ENCODE assay signal across 20 cellular contexts in genomic region chr5:107951322-107951721, GRCh38.
"Had no signal": no experiment of that assay in that cellular context is flagged by ENCODE, and none has a peak within 500 bp of the region (broad histone marks: within the 10 kb centered on the region; RNA-seq: fewer than 3 reads in every experiment).

No MANE protein-coding gene starts in this region.

- H3K4me3 Mint-ChIP-seq: activated CD4-positive, alpha-beta T cell treated with anti-CD3 and anti-CD28 coated beads, Interleukin-2, amount 10 ng/mL, durations not matched to agents 24 days and 14 days; activated naive CD8-positive, alpha-beta T cell treated with anti-CD3 and anti-CD28 coated beads, Interleukin-2, amount 10 ng/mL, durations not matched to agents 7 days and 5 days; activated T-helper 1 cell treated with anti-CD3 and anti-CD28 coated beads, Interleukin-12 subunit alpha, Interleukin-12 subunit beta, Interleukin-2, Interleukin-4 antibody, amounts not matched to agents 30 ng/mL and 10 ng/mL and 1 ng/mL, durations not matched to agents 14 hours and 24 hours and 36 hours; dendritic cell treated with granulocyte-macrophage colony-stimulating factor and Interleukin-4, amounts not matched to agents 40 ng/mL and 50 ng/mL, for 4 days had no signal

- H3K27me3 ChIP-seq: brain microvascular endothelial cell had no signal

- H3K36me3 ChIP-seq: brain microvascular endothelial cell had no signal

- H3K27ac Mint-ChIP-seq: activated CD4-positive, alpha-beta T cell treated with anti-CD3 and anti-CD28 coated beads, Interleukin-2, amount 10 ng/mL, durations not matched to agents 24 days and 14 days; activated naive CD8-positive, alpha-beta T cell treated with anti-CD3 and anti-CD28 coated beads, Interleukin-2, amount 10 ng/mL, durations not matched to agents 7 days and 5 days; activated T-helper 1 cell treated with anti-CD3 and anti-CD28 coated beads, Interleukin-12 subunit alpha, Interleukin-12 subunit beta, Interleukin-2, Interleukin-4 antibody, amounts not matched to agents 30 ng/mL and 10 ng/mL and 1 ng/mL, durations not matched to agents 14 hours and 24 hours and 36 hours; dendritic cell treated with granulocyte-macrophage colony-stimulating factor and Interleukin-4, amounts not matched to agents 40 ng/mL and 50 ng/mL, for 4 days had no signal

- ATAC-seq: left colon; naive thymus-derived CD4-positive, alpha-beta T cell had no signal

- H3K27me3 Mint-ChIP-seq: activated CD4-positive, alpha-beta T cell treated with anti-CD3 and anti-CD28 coated beads, Interleukin-2, amount 10 ng/mL, durations not matched to agents 24 days and 14 days; activated naive CD8-positive, alpha-beta T cell treated with anti-CD3 and anti-CD28 coated beads, Interleukin-2, amount 10 ng/mL, durations not matched to agents 7 days and 5 days; dendritic cell treated with granulocyte-macrophage colony-stimulating factor and Interleukin-4, amounts not matched to agents 40 ng/mL and 50 ng/mL, for 4 days; naive thymus-derived CD4-positive, alpha-beta T cell had no signal

- H3K27ac ChIP-seq: brain microvascular endothelial cell, epithelial cell of prostate, skin epidermis had no signal

- H3K9me3 Mint-ChIP-seq: dendritic cell treated with granulocyte-macrophage colony-stimulating factor and Interleukin-4, amounts not matched to agents 40 ng/mL and 50 ng/mL, for 4 days had no signal

- H3K4me3 ChIP-seq: skin epidermis had no signal

- DNase-seq: activated CD4-positive, alpha-beta T cell treated with anti-CD3 and anti-CD28 coated beads, Interleukin-2, amount 10 ng/mL, durations not matched to agents 24 days and 14 days; activated CD4-positive, CD25-positive, alpha-beta regulatory T cell; activated naive CD4-positive, alpha-beta T cell; activated naive CD8-positive, alpha-beta T cell treated with anti-CD3 and anti-CD28 coated beads, Interleukin-2, amount 10 ng/mL, durations not matched to agents 7 days and 5 days; brain microvascular endothelial cell; cerebellar nuclear complex; effector memory CD4-positive, alpha-beta T cell; foreskin melanocyte; head of caudate nucleus; left colon; mammary epithelial cell; naive thymus-derived CD4-positive, alpha-beta T cell; stimulated activated CD4-positive, alpha-beta T cell treated with anti-CD3 and anti-CD28 coated beads, Interleukin-15, amount 100 ng/mL, for 24 hours; stimulated activated CD4-positive, alpha-beta T cell treated with anti-CD3 and anti-CD28 coated beads, Interleukin-4, amount 100 ng/mL, for 1 hour; stimulated activated naive CD4-positive, alpha-beta T cell; trophoblast cell had no signal
